In genomic region chr1:114154963-114155322, GRCh38 we compare ENCODE assay signal across 11 cellular contexts. TPM values are rescaled to one million over a fixed set of nuclear protein-coding genes. Genes with fewer than 3 reads are reported as not detected.
DNase-seq lines count a peak whose midpoint lies in the region; ATAC-seq, FAIRE-seq and TF ChIP-seq lines count a peak whose summit lies in the region.
"Had no signal": no experiment of that assay in that cellular context is flagged by ENCODE, and none has a peak within 500 bp of the region (broad histone marks: within the 10 kb centered on the region; RNA-seq: fewer than 3 reads in every experiment).

No MANE protein-coding gene starts in this region.

- no peaks in the 10 kb centered on the region for H4K20me1 ChIP-seq in DND-41 (ENCODE audit: insufficient read depth, low read length)

- no peak overlapping the region for H3K4me2 ChIP-seq in DND-41 (ENCODE audit: insufficient read depth, low read length)

- no peak for FAIRE-seq in bronchial epithelial cell (lab: Jason Lieb, UNC)

- peak overlapping the region in 7 of 10 donors; percentile 40 to 85 (median 75) for H3K4me3 Mint-ChIP-seq in naive thymus-derived CD4-positive, alpha-beta T cell

- H3K4me3 ChIP-seq in DND-41 (ENCODE audit: low read depth in 1 of 2, low read length in 2 of 2) = no peak overlapping the region
- peak overlapping the region; percentile 87; the same call in 1 of the 2 replicates for H3K4me3 ChIP-seq in HUES48 (ENCODE audit: low read depth, low read length)
- no peak overlapping the region for H3K4me3 ChIP-seq in bronchial epithelial cell (ENCODE audit: low read depth, low read length)
- H3K4me3 ChIP-seq in naive thymus-derived CD4-positive, alpha-beta T cell (ENCODE audit: low read length) = no peak overlapping the region
- H3K4me3 ChIP-seq: prostate gland had no signal

- ATAC-seq in DND-41 (ENCODE audit: insufficient read depth, low read depth) = peak; percentile 53; the same call in 1 of the 3 replicates
- peak; percentile 21 for ATAC-seq in naive thymus-derived CD4-positive, alpha-beta T cell
- ATAC-seq in esophagus mucosa = no peak

- H3K27ac ChIP-seq in DND-41 (ENCODE audit: low read length) (no peak overlapping the region), HUES48 (ENCODE audit: low read depth, low read length) (no peak overlapping the region)
- H3K27ac ChIP-seq in naive thymus-derived CD4-positive, alpha-beta T cell (ENCODE audit: low read depth, low read length) = no peak overlapping the region
- H3K27ac ChIP-seq: prostate gland had no signal

- no peak overlapping the region for H3K27ac Mint-ChIP-seq in naive thymus-derived CD4-positive, alpha-beta T cell
- H3K27ac Mint-ChIP-seq: activated naive CD4-positive, alpha-beta T cell treated with anti-CD3 and anti-CD28 coated beads, Interleukin-2, amount 50 U/mL, for 24 hours had no signal

- no peak overlapping the region for H3K9ac ChIP-seq in DND-41 (ENCODE audit: low read depth, low read length)
- no peak overlapping the region for H3K9ac ChIP-seq in HUES48 (ENCODE audit: low read depth, low read length)

- POLR2A ChIA-PET in naive thymus-derived CD4-positive, alpha-beta T cell (lab: Charles Lee) = no interaction called here

- TF ChIP-seq CTCF in DND-41 (IDR thresholded peaks at IDR 0.05; ENCODE audit: borderline replicate concordance, extremely low read depth, low read length, poor library complexity, severe bottlenecking) = no peak
- TF ChIP-seq CTCF in bronchial epithelial cell (IDR thresholded peaks at IDR 0.05; ENCODE audit: insufficient read depth, low read length, severe bottlenecking) = no peak

- CTCF ChIA-PET in naive thymus-derived CD4-positive, alpha-beta T cell (lab: Charles Lee) = no interaction called here

- no peaks in the 10 kb centered on the region for H3K36me3 ChIP-seq in DND-41 (ENCODE audit: insufficient read depth, low read length)
- peaks cover 11% of the 10 kb centered on the region for H3K36me3 ChIP-seq in HUES48 (ENCODE audit: control insufficient read depth, insufficient read depth, low read length)
- H3K36me3 ChIP-seq in bronchial epithelial cell (ENCODE audit: control insufficient read depth, insufficient read depth, low read length) = no peaks in the 10 kb centered on the region
- H3K36me3 ChIP-seq in naive thymus-derived CD4-positive, alpha-beta T cell (ENCODE audit: control insufficient read depth in 2 of 3, insufficient read depth in 3 of 3, low read length in 3 of 3) = no peaks in the 10 kb centered on the region
- H3K36me3 ChIP-seq: prostate gland had no signal

- no peaks in the 10 kb centered on the region for H3K27me3 ChIP-seq in DND-41 (ENCODE audit: insufficient read depth, low read length, poor library complexity)
- peaks cover 30% of the 10 kb centered on the region for H3K27me3 ChIP-seq in HUES48 (ENCODE audit: control insufficient read depth, insufficient read depth, low read length)
- peaks cover 60% of the 10 kb centered on the region for H3K27me3 ChIP-seq in bronchial epithelial cell (ENCODE audit: control insufficient read depth, insufficient read depth, low read length)
- peaks cover 7 to 27% of the 10 kb centered on the region in 2 donors for H3K27me3 ChIP-seq in naive thymus-derived CD4-positive, alpha-beta T cell (ENCODE audit: control insufficient read depth in 2 of 2, insufficient read depth in 2 of 2, low read length in 2 of 2)

- intact Hi-C loops in naive thymus-derived CD4-positive, alpha-beta T cell (cut with micrococcal nuclease) = no loop called here

- peaks cover 0 to 5% (median 0%) of the 10 kb centered on the region in 11 donors for H3K9me3 Mint-ChIP-seq in naive thymus-derived CD4-positive, alpha-beta T cell
- H3K9me3 Mint-ChIP-seq: activated naive CD4-positive, alpha-beta T cell treated with anti-CD3 and anti-CD28 coated beads, Interleukin-2, amount 50 U/mL, for 24 hours had no signal

- no peak overlapping the region for H2AFZ ChIP-seq in DND-41 (ENCODE audit: low read depth, low read length)

- H3K4me1 Mint-ChIP-seq in naive thymus-derived CD4-positive, alpha-beta T cell = peaks cover 5 to 14% (median 11%) of the 10 kb centered on the region in 7 donors

- peaks cover 60 to 77% (median 71%) of the 10 kb centered on the region in 5 donors for H3K27me3 Mint-ChIP-seq in naive thymus-derived CD4-positive, alpha-beta T cell

- H3K9me3 ChIP-seq in DND-41 (ENCODE audit: insufficient read depth, low read length, severe bottlenecking) (no peaks in the 10 kb centered on the region), HUES48 (ENCODE audit: control insufficient read depth, insufficient read depth, low read length) (no peaks in the 10 kb centered on the region)
- no peaks in the 10 kb centered on the region for H3K9me3 ChIP-seq in naive thymus-derived CD4-positive, alpha-beta T cell (ENCODE audit: control insufficient read depth in 2 of 3, low read length in 3 of 3)
- H3K9me3 ChIP-seq: prostate gland had no signal

- H3K36me3 Mint-ChIP-seq in naive thymus-derived CD4-positive, alpha-beta T cell = peaks cover 0 to 5% (median 0%) of the 10 kb centered on the region in 5 donors
- H3K36me3 Mint-ChIP-seq: activated naive CD4-positive, alpha-beta T cell treated with anti-CD3 and anti-CD28 coated beads, Interleukin-2, amount 50 U/mL, for 24 hours had no signal

- DNase-seq in DND-41 = peak; percentile 32
- DNase-seq in bronchial epithelial cell (ENCODE audit: low read depth) = peak; percentile 28
- peak in 4 of 9 donors; percentile 4 to 21 (median 18) for DNase-seq in naive thymus-derived CD4-positive, alpha-beta T cell
- DNase-seq in DMS153 treated with DMSO at 0.1 percent for 48 hours (lab: John Stamatoyannopoulos, UW; ENCODE audit: unreplicated experiment) = no peak
- no peak for DNase-seq in pons (ENCODE audit: low spot score)

- H3K79me2 ChIP-seq in DND-41 (ENCODE audit: insufficient read depth, low read length) = no peaks in the 10 kb centered on the region

- H3K4me1 ChIP-seq in DND-41 (ENCODE audit: insufficient read depth, low read length) = no peaks in the 10 kb centered on the region
- H3K4me1 ChIP-seq in HUES48 (ENCODE audit: control insufficient read depth, insufficient read depth, low read length) = peaks cover 39% of the 10 kb centered on the region
- H3K4me1 ChIP-seq in naive thymus-derived CD4-positive, alpha-beta T cell (ENCODE audit: control insufficient read depth in 2 of 2, insufficient read depth in 2 of 2, low read length in 2 of 2) = peaks cover 6 to 16% of the 10 kb centered on the region in 2 donors

RNA-seq across cellular contexts. Expression of gene SYT6, which starts 1.3 kb away (rescaled TPM):
- total RNA-seq in bronchial epithelial cell (not detected in 2 replicates), esophagus mucosa (not detected)
- total RNA-seq in naive thymus-derived CD4-positive, alpha-beta T cell = not detected
- not detected for polyA plus RNA-seq in naive thymus-derived CD4-positive, alpha-beta T cell
- total RNA-seq: glomerular endothelial cell, SK-MEL-5 had no signal

Comparison
In these comparisons a context has a peak if more than half of its experiments do, and no peak if none do; other contexts are left out.
1. DNase-seq: peak in DND-41 (single experiment) and bronchial epithelial cell (single experiment); none in DMS153 treated with DMSO at 0.1 percent for 48 hours (single experiment) and pons (single experiment).